In genomic region chr2:69762513-69763494, GRCh38 we compare ENCODE assay signal across 12 cellular contexts. TPM values are rescaled to one million over a fixed set of nuclear protein-coding genes. Genes with fewer than 3 reads are reported as not detected.
A peak's percentile ranks its signal among the peaks of the same experiment; 100 is the strongest.
DNase-seq lines count a peak whose midpoint lies in the region; ATAC-seq, FAIRE-seq and TF ChIP-seq lines count a peak whose summit lies in the region.
"Had no signal": no experiment of that assay in that cellular context is flagged by ENCODE, and none has a peak within 500 bp of the region (broad histone marks: within the 10 kb centered on the region; RNA-seq: fewer than 3 reads in every experiment).

No MANE protein-coding gene starts in this region.

- H3K27me3 ChIP-seq in mammary epithelial cell (ENCODE audit: insufficient read depth, low read length), result no peaks in the 10 kb centered on the region
- no peaks in the 10 kb centered on the region for H3K27me3 ChIP-seq in stomach

- TF ChIP-seq CTCF in mammary epithelial cell (conservative IDR thresholded peaks at IDR 0.05 in 1 of 2, IDR thresholded peaks at IDR 0.05 in 1 of 2; ENCODE audit: extremely low read depth in 1 of 2, insufficient read depth in 1 of 2, low read depth in 1 of 2, low read length in 2 of 2), result no peak
- TF ChIP-seq CTCF in stomach (IDR thresholded peaks at IDR 0.05), result no peak

- no peak for TF ChIP-seq POLR2A in stomach (IDR thresholded peaks at IDR 0.05)

- H4K20me1 ChIP-seq in mammary epithelial cell (ENCODE audit: insufficient read depth, low read length), result no peaks in the 10 kb centered on the region

- whole genome bisulfite sequencing in mammary epithelial cell (ENCODE audit: low coverage, missing lambda C conversion rate), result 57% methylated on average over 14 of the region's 14 CpGs
- WGBS in stomach, 5 donors, result 46 to 68% (median 54%) methylated on average over 14 of the region's 14 CpGs

- no peak overlapping the region for H3K27ac ChIP-seq in mammary epithelial cell (ENCODE audit: insufficient read depth, low read depth, low read length)
- peak overlapping the region; percentile 76 to 95 (median 85) for H3K27ac ChIP-seq in stomach

- no peak for DNase-seq in GM18507 (ENCODE audit: extremely low spot score, insufficient read length, low read depth)
- no peak for DNase-seq in mammary epithelial cell
- DNase-seq in left lobe of liver (ENCODE audit: low spot score), result peak; percentile 34
- peak; percentile 42 for DNase-seq in stomach
- DNase-seq in stimulated activated CD4-positive, alpha-beta T cell treated with anti-CD3 and anti-CD28 coated beads, Interleukin-12 subunit alpha, Interleukin-12 subunit beta, amount 100 ng/mL, for 4 hours, result no peak
- DNase-seq: activated CD4-positive, alpha-beta T cell treated with anti-CD3 and anti-CD28 coated beads, Interleukin-2, amount 10 ng/mL, durations not matched to agents 24 days and 14 days; EL had no signal

- H3K36me3 ChIP-seq in mammary epithelial cell (ENCODE audit: insufficient read depth, low read length), result peaks cover 16% of the 10 kb centered on the region
- peaks cover 0 to 15% (median 11%) of the 10 kb centered on the region in 4 donors for H3K36me3 ChIP-seq in stomach

- H3K4me1 ChIP-seq in mammary epithelial cell (ENCODE audit: insufficient read depth, low read length) (peaks cover 20% of the 10 kb centered on the region), stomach (peaks cover 31 to 65% (median 54%) of the 10 kb centered on the region in 4 donors)

- intact Hi-C loops in mammary epithelial cell (cut with micrococcal nuclease), result no loop called here
- intact Hi-C loops in stomach (cut with DNase I; ENCODE audit: low total_unique reads), result no loop called here

- ATAC-seq in left lobe of liver (no peak), GM19351 (IDR thresholded peaks at IDR 0.05; ENCODE audit: unreplicated experiment) (no peak), HG03139 (IDR thresholded peaks at IDR 0.05; ENCODE audit: unreplicated experiment) (no peak), GM21723 (IDR thresholded peaks at IDR 0.05; ENCODE audit: unreplicated experiment) (no peak)

- H3K9ac ChIP-seq in mammary epithelial cell (ENCODE audit: insufficient read depth, low read length), result no peak overlapping the region

- dilution Hi-C loops in mammary epithelial cell (cut with HindIII; ENCODE audit: low sequenced_read_pairs), result no loop called here

- no peak for TF ChIP-seq EP300 in stomach (IDR thresholded peaks at IDR 0.05)

- H3K4me2 ChIP-seq in mammary epithelial cell (ENCODE audit: insufficient read depth, low read depth, low read length), result no peak overlapping the region

- no TSS peak for BruUV-seq in mammary epithelial cell (replicated peaks; lab: Mats Ljungman, UMichigan)

- peak overlapping the region; percentile 10 for H2AFZ ChIP-seq in mammary epithelial cell (ENCODE audit: low read depth, low read length)

- H3K4me3 ChIP-seq in mammary epithelial cell (replicated peaks in 1 of 3; ENCODE audit: insufficient read depth in 1 of 3, low read depth in 2 of 3, low read length in 3 of 3) (no peak overlapping the region), stomach (peak overlapping the region in 2 of 4 donors; percentile 11 to 23)

- CTCF ChIA-PET in mammary epithelial cell (lab: Charles Lee; ENCODE audit: low non-redundant PET), result no interaction called here

- H3K9me3 ChIP-seq in mammary epithelial cell (replicated peaks; ENCODE audit: insufficient read depth, low read length), result no peaks in the 10 kb centered on the region
- H3K9me3 ChIP-seq in stomach, result no peaks in the 10 kb centered on the region

- peaks cover 77% of the 10 kb centered on the region for H3K79me2 ChIP-seq in mammary epithelial cell (ENCODE audit: insufficient read depth, low read length)

- in situ Hi-C loops in mammary epithelial cell (cut with MboI; ENCODE audit: low sequenced_read_pairs in 2 of 2), result no loop called here

- peak; percentile 57 for FAIRE-seq in GM18507 (lab: Jason Lieb, UNC)
- FAIRE-seq: bronchial epithelial cell, RCC 7860 had no signal

RNA-seq across cellular contexts. Expression of gene ANXA4, which starts 20.9 kb away (rescaled TPM):
- total RNA-seq in mammary epithelial cell (100 to 1,000 TPM in 1 of 2 donors, 10 to 100 TPM in 1; 71.0 to 147 TPM), left lobe of liver (102 TPM), stomach (100 to 1,000 TPM in 2 of 5 donors, 10 to 100 TPM in 3; 40.8 to 193 (median 58.4) TPM)
- polyA plus RNA-seq in mammary epithelial cell (148 TPM), stomach (100 to 1,000 TPM in 1 of 3 donors, 10 to 100 TPM in 2; 67.3 to 113 (median 94.3) TPM)
- polyA minus RNA-seq in mammary epithelial cell, result 222 TPM

Comparison
In these comparisons a context has a peak if more than half of its experiments do, and no peak if none do; other contexts are left out.
1. DNase-seq: peak in left lobe of liver (single experiment) and stomach (single experiment); none in GM18507 (single experiment), mammary epithelial cell (single experiment) and stimulated activated CD4-positive, alpha-beta T cell treated with anti-CD3 and anti-CD28 coated beads, Interleukin-12 subunit alpha, Interleukin-12 subunit beta, amount 100 ng/mL, for 4 hours (single experiment).